Comparison of ENCODE assay signal across 11 cellular contexts in genomic region chr1:99964806-99965205, GRCh38.
"Had no signal": no experiment of that assay in that cellular context is flagged by ENCODE, and none has a peak within 500 bp of the region (broad histone marks: within the 10 kb centered on the region; RNA-seq: fewer than 3 reads in every experiment).

No MANE protein-coding gene starts in this region.

- H3K36me3 ChIP-seq: cardiac muscle cell, esophagus muscularis mucosa, left ventricle myocardium inferior had no signal

- H3K4me3 Mint-ChIP-seq: stimulated activated naive CD8-positive, alpha-beta T cell treated with anti-CD3 and anti-CD28 coated beads, Interleukin-15, Interleukin-2, amounts not matched to agents 100 ng/mL and 50 ng/mL, for 24 hours had no signal

- H3K27ac ChIP-seq: cardiac muscle cell, esophagus muscularis mucosa, left ventricle myocardium inferior, testis had no signal

- H3K27me3 ChIP-seq: cardiac muscle cell, esophagus muscularis mucosa, testis had no signal

- H3K9me3 Mint-ChIP-seq: stimulated activated naive CD8-positive, alpha-beta T cell treated with anti-CD3 and anti-CD28 coated beads, Interleukin-15, Interleukin-2, amounts not matched to agents 100 ng/mL and 50 ng/mL, for 24 hours had no signal

- H3K4me3 ChIP-seq: cardiac muscle cell, esophagus muscularis mucosa, left ventricle myocardium inferior, testis had no signal

- H3K27ac Mint-ChIP-seq: stimulated activated naive CD8-positive, alpha-beta T cell treated with anti-CD3 and anti-CD28 coated beads, Interleukin-15, Interleukin-2, amounts not matched to agents 100 ng/mL and 50 ng/mL, for 24 hours had no signal

- H3K27me3 Mint-ChIP-seq: stimulated activated naive CD8-positive, alpha-beta T cell treated with anti-CD3 and anti-CD28 coated beads, Interleukin-15, Interleukin-2, amounts not matched to agents 100 ng/mL and 50 ng/mL, for 24 hours had no signal

- DNase-seq: activated CD4-positive, alpha-beta T cell treated with anti-CD3 and anti-CD28 coated beads for 48 hours; activated CD8-positive, alpha-beta memory T cell treated with anti-CD3 and anti-CD28 coated beads for 24 hours; activated naive CD4-positive, alpha-beta T cell treated with Interleukin-2 at 50 U/mL for 16 hours; left ventricle myocardium inferior; retina; stimulated activated CD4-positive, alpha-beta T cell treated with anti-CD3 and anti-CD28 coated beads, Interleukin-15, amount 100 ng/mL, for 24 hours; stimulated activated CD4-positive, alpha-beta T cell treated with anti-CD3 and anti-CD28 coated beads, Interleukin-4, amount 100 ng/mL, for 24 hours; testis had no signal

- H3K9me3 ChIP-seq: esophagus muscularis mucosa, left ventricle myocardium inferior, testis had no signal
